ENCODE assay signal across 20 cellular contexts in the genomic region with DNA sequence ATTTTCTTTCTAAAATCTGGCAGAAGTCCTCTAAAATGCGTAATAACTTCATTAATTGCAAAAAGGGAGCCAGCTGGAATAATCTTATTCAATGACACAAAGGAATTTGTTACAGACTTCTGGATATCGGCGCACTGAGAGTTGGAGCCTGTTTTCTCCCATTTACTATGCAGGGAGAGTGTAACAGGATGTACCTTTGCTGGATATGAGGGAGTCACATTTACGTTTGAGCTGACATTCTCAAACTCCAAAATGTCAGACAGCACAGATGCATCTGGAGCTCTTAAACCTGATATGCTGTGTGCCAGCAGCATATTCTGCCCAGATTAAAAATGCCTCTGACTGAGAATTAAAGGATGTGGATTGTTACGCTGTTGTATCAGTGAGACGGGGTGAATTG.
DNase-seq lines count a peak whose midpoint lies in the region; ATAC-seq and TF ChIP-seq lines count a peak whose summit lies in the region.
"Had no signal": no experiment of that assay in that cellular context is flagged by ENCODE, and none has a peak within 500 bp of the region (broad histone marks: within the 10 kb centered on the region; RNA-seq: fewer than 3 reads in every experiment).

No MANE protein-coding gene starts in this region.

- peak; percentile 41 to 84 (median 62) for ATAC-seq in heart left ventricle
- ATAC-seq in omental fat pad (ENCODE audit: low FRiP score), result peak; percentile 51
- ATAC-seq: activated T-cell treated with anti-CD3 and anti-CD28 coated beads, Interleukin-2, amount 50 U/mL, for 4 hours; naive thymus-derived CD8-positive, alpha-beta T cell had no signal

- H3K27ac ChIP-seq in BLaER1, result no peak overlapping the region
- peak overlapping the region in 7 of 12 donors; percentile 38 to 71 (median 50) for H3K27ac ChIP-seq in heart left ventricle
- H3K27ac ChIP-seq: parathyroid adenoma, right lobe of liver, uterus had no signal

- H3K4me1 ChIP-seq in BLaER1, result peaks cover 30% of the 10 kb centered on the region
- no peaks in the 10 kb centered on the region for H3K4me1 ChIP-seq in heart left ventricle
- H3K4me1 ChIP-seq: parathyroid adenoma, right lobe of liver, uterus had no signal

- no peaks in the 10 kb centered on the region for H4K20me1 ChIP-seq in BLaER1

- H3K4me3 ChIP-seq in BLaER1, result no peak overlapping the region
- H3K4me3 ChIP-seq in heart left ventricle, result peak overlapping the region in 1 of 12 donors; percentile 15
- H3K4me3 ChIP-seq: right lobe of liver, uterus had no signal

- peak; percentile 18 for DNase-seq in M059J (ENCODE audit: low read depth)
- peak in 1 of 5 donors; percentile 23 for DNase-seq in heart left ventricle
- no peak for DNase-seq in omental fat pad (ENCODE audit: low spot score)
- no peak for DNase-seq in NCI-H2081 treated with DMSO at 0.1 percent for 48 hours (lab: John Stamatoyannopoulos, UW)
- no peak for DNase-seq in SIG-M5 (lab: John Stamatoyannopoulos, UW)
- DNase-seq in KBM-7, result no peak
- no peak for DNase-seq in DMS79 (lab: John Stamatoyannopoulos, UW)
- DNase-seq: activated CD8-positive, alpha-beta memory T cell treated with anti-CD3 and anti-CD28 coated beads for 24 hours; activated naive CD4-positive, alpha-beta T cell treated with anti-CD3 and anti-CD28 coated beads for 36 hours; activated T-cell treated with anti-CD3 and anti-CD28 coated beads, Interleukin-2, amount 50 U/mL, for 4 hours; CD4-positive, CD25-positive, alpha-beta regulatory T cell; GDM1; H7; naive thymus-derived CD8-positive, alpha-beta T cell; NCI-H774; right lobe of liver; SHP77 treated with DMSO at 0.1 percent for 48 hours; uterus had no signal

- no peaks in the 10 kb centered on the region for H3K36me3 ChIP-seq in BLaER1
- no peaks in the 10 kb centered on the region for H3K36me3 ChIP-seq in heart left ventricle
- H3K36me3 ChIP-seq: right lobe of liver, uterus had no signal

- intact Hi-C loops in heart left ventricle (cut with DNase I), result no loop called here

- no peak overlapping the region for H3K9ac ChIP-seq in BLaER1
- H3K9ac ChIP-seq: parathyroid adenoma had no signal

- H3K9me3 ChIP-seq in BLaER1 (peaks cover 18% of the 10 kb centered on the region), heart left ventricle (peaks cover 0 to 10% (median 0%) of the 10 kb centered on the region in 12 donors)
- H3K9me3 ChIP-seq: right lobe of liver, uterus had no signal

- TF ChIP-seq CTCF in heart left ventricle (IDR thresholded peaks at IDR 0.05), result no peak
- TF ChIP-seq CTCF in omental fat pad (IDR thresholded peaks at IDR 0.05), result no peak

- H3K27me3 ChIP-seq in BLaER1 (no peaks in the 10 kb centered on the region), heart left ventricle (no peaks in the 10 kb centered on the region)
- H3K27me3 ChIP-seq: right lobe of liver, uterus had no signal

- 53 to 63% (median 58%) methylated on average over 6 of the region's 6 CpGs for WGBS in heart left ventricle, 4 donors

- in situ Hi-C loops in KBM-7 (cut with MboI; ENCODE audit: low pct_unique_long_range_greater_than_20kb, low sequenced_read_pairs), result no loop called here

- H3K4me2 ChIP-seq in BLaER1, result 0 out of 2 replicates have a peak overlapping the region, but pooled peaks have one; percentile 43

- TF ChIP-seq POLR2A in heart left ventricle (IDR thresholded peaks at IDR 0.05), result no peak
